24 cellular contexts compared by ENCODE assay signal in genomic region chr14:35258420-35258819, GRCh38.
"Had no signal": no experiment of that assay in that cellular context is flagged by ENCODE, and none has a peak within 500 bp of the region (broad histone marks: within the 10 kb centered on the region; RNA-seq: fewer than 3 reads in every experiment).

No MANE protein-coding gene starts in this region.

- H3K27me3 Mint-ChIP-seq: memory B cell, naive B cell had no signal

- H3K4me1 ChIP-seq: colonic mucosa, gastroesophageal sphincter, lower lobe of right lung, suprapubic skin, upper lobe of left lung, uterus had no signal

- H3K27me3 ChIP-seq: colonic mucosa, gastroesophageal sphincter, left lung, neutrophil, right atrium auricular region, suprapubic skin, tibial artery, upper lobe of left lung, uterus had no signal

- DNase-seq: caudate nucleus; colonic mucosa; effector memory CD4-positive, alpha-beta T cell; glutamatergic neuron; left lung; lower lobe of right lung; midbrain; naive B cell; nephron progenitor cell; small intestine; stimulated activated CD4-positive, alpha-beta T cell treated with anti-CD3 and anti-CD28 coated beads, Interleukin-12 subunit alpha, Interleukin-12 subunit beta, amount 100 ng/mL, for 4 hours; stimulated activated CD4-positive, alpha-beta T cell treated with anti-CD3 and anti-CD28 coated beads, Interleukin-4, amount 100 ng/mL, for 1 hour; stimulated activated CD8-positive, alpha-beta memory T cell treated with anti-CD3 and anti-CD28 coated beads, Interleukin-4, amount 100 ng/mL, for 48 hours; stimulated activated naive CD8-positive, alpha-beta T cell treated with anti-CD3 and anti-CD28 coated beads, Interleukin-15, Interleukin-2, amounts not matched to agents 100 U/mL and 50 U/mL, for 24 hours; tibial artery; upper lobe of left lung; uterus had no signal

- H3K4me3 ChIP-seq: colonic mucosa, gastroesophageal sphincter, left lung, lower lobe of right lung, right atrium auricular region, suprapubic skin, tibial artery, upper lobe of left lung, uterus had no signal

- H3K9me3 ChIP-seq: colonic mucosa, gastroesophageal sphincter, lower lobe of right lung, neutrophil, right atrium auricular region, suprapubic skin, tibial artery, upper lobe of left lung, uterus had no signal

- H3K36me3 ChIP-seq: colonic mucosa, gastroesophageal sphincter, left lung, lower lobe of right lung, neutrophil, right atrium auricular region, suprapubic skin, upper lobe of left lung, uterus had no signal

- H3K4me3 Mint-ChIP-seq: memory B cell; naive B cell; nephron progenitor cell; stimulated activated effector memory CD8-positive, alpha-beta T cell treated with anti-CD3 and anti-CD28 coated beads, Interleukin-12 subunit alpha, Interleukin-12 subunit beta, amount 100 ng/mL, for 72 hours had no signal

- H3K27ac ChIP-seq: colonic mucosa, epithelial cell of prostate, gastroesophageal sphincter, left lung, lower lobe of right lung, neutrophil, suprapubic skin, tibial artery, upper lobe of left lung, uterus had no signal

- H3K4me1 Mint-ChIP-seq: nephron progenitor cell had no signal

- ATAC-seq: gastroesophageal sphincter; left lung; lower lobe of right lung; stimulated activated effector memory CD8-positive, alpha-beta T cell treated with anti-CD3 and anti-CD28 coated beads, Interleukin-12 subunit alpha, Interleukin-12 subunit beta, amount 100 ng/mL, for 72 hours; stimulated activated naive CD8-positive, alpha-beta T cell treated with anti-CD3 and anti-CD28 coated beads, Interleukin-15, Interleukin-2, amounts not matched to agents 100 U/mL and 50 U/mL, for 24 hours had no signal

- H3K27ac Mint-ChIP-seq: memory B cell; nephron progenitor cell; stimulated activated effector memory CD8-positive, alpha-beta T cell treated with anti-CD3 and anti-CD28 coated beads, Interleukin-12 subunit alpha, Interleukin-12 subunit beta, amount 100 ng/mL, for 72 hours had no signal

- H3K9me3 Mint-ChIP-seq: memory B cell; stimulated activated effector memory CD8-positive, alpha-beta T cell treated with anti-CD3 and anti-CD28 coated beads, Interleukin-12 subunit alpha, Interleukin-12 subunit beta, amount 100 ng/mL, for 72 hours had no signal
